In genomic region chr7:82723411-82723810, GRCh38 we compare ENCODE assay signal across 19 cellular contexts.
"Had no signal": no experiment of that assay in that cellular context is flagged by ENCODE, and none has a peak within 500 bp of the region (broad histone marks: within the 10 kb centered on the region; RNA-seq: fewer than 3 reads in every experiment).

No MANE protein-coding gene starts in this region.

- DNase-seq: activated CD4-positive, alpha-beta T cell treated with anti-CD3 and anti-CD28 coated beads for 4 hours; activated CD8-positive, alpha-beta T cell treated with anti-CD3 and anti-CD28 coated beads for 36 hours; activated naive CD4-positive, alpha-beta T cell treated with anti-CD3 and anti-CD28 coated beads for 36 hours; activated T-cell treated with anti-CD3 and anti-CD28 coated beads, Interleukin-2, amount 50 U/mL, for 1 hour; anterior cingulate cortex; colonic mucosa; endodermal cell; foreskin melanocyte; hypothalamus; islet precursor cell; stimulated activated naive CD8-positive, alpha-beta T cell treated with anti-CD3 and anti-CD28 coated beads, Interleukin-15, amount 100 ng/mL, for 72 hours; transverse colon had no signal

- H3K4me1 Mint-ChIP-seq: central memory CD8-positive, alpha-beta T cell; neural crest cell; stimulated activated naive CD8-positive, alpha-beta T cell treated with anti-CD3 and anti-CD28 coated beads, Interleukin-15, amount 100 ng/mL, for 72 hours had no signal

- H3K9me3 ChIP-seq: colonic mucosa, suprapubic skin, transverse colon, vagina had no signal

- H3K36me3 ChIP-seq: colonic mucosa, suprapubic skin, transverse colon, vagina had no signal

- H3K4me1 ChIP-seq: colonic mucosa, suprapubic skin, vagina had no signal

- H3K4me3 ChIP-seq: colonic mucosa, suprapubic skin, transverse colon, vagina had no signal

- H3K27me3 Mint-ChIP-seq: activated CD8-positive, alpha-beta T cell treated with anti-CD3 and anti-CD28 coated beads for 36 hours; central memory CD8-positive, alpha-beta T cell; progenitor cell of endocrine pancreas; stimulated activated naive CD8-positive, alpha-beta T cell treated with anti-CD3 and anti-CD28 coated beads, Interleukin-15, amount 100 ng/mL, for 72 hours had no signal

- H3K4me3 Mint-ChIP-seq: activated CD8-positive, alpha-beta T cell treated with anti-CD3 and anti-CD28 coated beads for 36 hours; activated naive CD4-positive, alpha-beta T cell treated with anti-CD3 and anti-CD28 coated beads for 36 hours; central memory CD8-positive, alpha-beta T cell; endodermal cell; neural crest cell; stimulated activated naive CD8-positive, alpha-beta T cell treated with anti-CD3 and anti-CD28 coated beads, Interleukin-15, amount 100 ng/mL, for 72 hours had no signal

- ATAC-seq: activated CD8-positive, alpha-beta T cell treated with anti-CD3 and anti-CD28 coated beads for 36 hours had no signal

- H3K27me3 ChIP-seq: colonic mucosa, suprapubic skin, transverse colon, vagina had no signal

- H3K27ac ChIP-seq: colonic mucosa, epithelial cell of prostate, suprapubic skin, transverse colon, vagina had no signal

- H3K27ac Mint-ChIP-seq: activated CD8-positive, alpha-beta T cell treated with anti-CD3 and anti-CD28 coated beads for 36 hours; activated naive CD4-positive, alpha-beta T cell treated with anti-CD3 and anti-CD28 coated beads for 36 hours; activated T-helper 2 cell treated with anti-CD3 and anti-CD28 coated beads, Interferon-gamma antibody, Interleukin-2, Interleukin-4, amounts not matched to agents 10 μg/mL and 5 μg/mL and 100 μg/mL, durations not matched to agents 14 hours and 24 hours and 36 hours; endodermal cell; progenitor cell of endocrine pancreas; stimulated activated naive CD8-positive, alpha-beta T cell treated with anti-CD3 and anti-CD28 coated beads, Interleukin-15, amount 100 ng/mL, for 72 hours had no signal

- H3K9me3 Mint-ChIP-seq: activated CD8-positive, alpha-beta T cell treated with anti-CD3 and anti-CD28 coated beads for 36 hours; activated naive CD4-positive, alpha-beta T cell treated with anti-CD3 and anti-CD28 coated beads for 36 hours; activated T-helper 2 cell treated with anti-CD3 and anti-CD28 coated beads, Interferon-gamma antibody, Interleukin-2, Interleukin-4, amounts not matched to agents 10 μg/mL and 5 μg/mL and 100 μg/mL, durations not matched to agents 14 hours and 24 hours and 36 hours; central memory CD8-positive, alpha-beta T cell; neural crest cell; stimulated activated naive CD8-positive, alpha-beta T cell treated with anti-CD3 and anti-CD28 coated beads, Interleukin-15, amount 100 ng/mL, for 72 hours had no signal
